Comparison of ENCODE assay signal across 19 cellular contexts in the genomic region with DNA sequence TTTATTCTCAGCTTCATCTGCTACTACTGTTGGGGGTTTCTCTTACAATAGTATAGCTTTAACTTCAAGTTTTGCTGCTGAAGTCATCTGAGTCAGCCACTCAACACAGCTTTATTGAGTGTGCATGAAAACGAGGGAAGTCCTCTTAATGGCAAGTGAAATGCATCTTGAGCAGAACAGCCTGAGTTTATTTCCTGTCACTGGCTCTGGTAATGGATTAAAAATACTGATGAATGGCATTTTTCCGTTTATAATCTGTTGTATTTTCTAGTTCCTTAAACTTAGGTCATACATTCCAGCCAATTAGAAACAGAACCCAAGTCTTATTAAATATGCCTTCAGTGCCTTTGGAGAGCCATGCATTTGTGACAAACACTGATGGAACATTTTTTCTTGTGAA.
DNase-seq lines count a peak whose midpoint lies in the region; ATAC-seq, FAIRE-seq and TF ChIP-seq lines count a peak whose summit lies in the region.
"Had no signal": no experiment of that assay in that cellular context is flagged by ENCODE, and none has a peak within 500 bp of the region (broad histone marks: within the 10 kb centered on the region; RNA-seq: fewer than 3 reads in every experiment).

No MANE protein-coding gene starts in this region.

- no peaks in the 10 kb centered on the region for H3K9me1 ChIP-seq in endothelial cell of umbilical vein (replicated peaks; ENCODE audit: control insufficient read depth, extremely low read depth, insufficient read depth, low read length)

- peaks cover 2% of the 10 kb centered on the region for H4K20me1 ChIP-seq in endothelial cell of umbilical vein (replicated peaks; ENCODE audit: control insufficient read depth, extremely low read depth, insufficient read depth, low read length)

- H2AFZ ChIP-seq in endothelial cell of umbilical vein (ENCODE audit: low read depth, low read length): no peak overlapping the region
- H2AFZ ChIP-seq: GM23338 had no signal

- no peak overlapping the region for H3K27ac ChIP-seq in endothelial cell of umbilical vein (ENCODE audit: insufficient read depth, low read depth, low read length)

- H3K9me3 ChIP-seq in endothelial cell of umbilical vein (replicated peaks; ENCODE audit: control insufficient read depth, insufficient read depth, low read length): no peaks in the 10 kb centered on the region

- H3K4me3 ChIP-seq in endothelial cell of umbilical vein (replicated peaks in 1 of 3; ENCODE audit: insufficient read depth in 1 of 3, low read depth in 1 of 3, low read length in 3 of 3): no peak overlapping the region
- H3K4me3 ChIP-seq: GM23338 had no signal

- intact Hi-C loops in endothelial cell of umbilical vein (cut with micrococcal nuclease): loop anchor here (10.0 kb wide), 1 partner anchor 332 kb away; no protein-coding TSS in a partner anchor

- TF ChIP-seq POLR2A in endothelial cell of umbilical vein (IDR thresholded peaks at IDR 0.05; ENCODE audit: low read depth, low read length): no peak

- no peak for FAIRE-seq in endothelial cell of umbilical vein (lab: Jason Lieb, UNC)
- FAIRE-seq: A204.1, GM12892 had no signal

- no TSS peak for BruUV-seq in endothelial cell of umbilical vein (replicated peaks; lab: Mats Ljungman, UMichigan)

- TF ChIP-seq CTCF in endothelial cell of umbilical vein (IDR thresholded peaks at IDR 0.05; ENCODE audit: extremely low read depth in 1 of 2, insufficient read depth in 1 of 2, low read depth in 1 of 2, low read length in 2 of 2): no peak

- H3K4me2 ChIP-seq in endothelial cell of umbilical vein (ENCODE audit: insufficient read depth, low read length): no peak overlapping the region
- H3K4me2 ChIP-seq: GM23338 had no signal

- dilution Hi-C loops in endothelial cell of umbilical vein (cut with MboI; ENCODE audit: extremely low pct_ligation_motif_present, low sequenced_read_pairs): no loop called here

- no peak overlapping the region for H3K9ac ChIP-seq in endothelial cell of umbilical vein (replicated peaks; ENCODE audit: extremely low read depth, insufficient read depth, low read length)

- CTCF ChIA-PET in endothelial cell of umbilical vein (lab: Charles Lee): no interaction called here

- DNase-seq in NCI-H748 (lab: John Stamatoyannopoulos, UW; ENCODE audit: unreplicated experiment) (peak; percentile 14), NCI-H748 treated with DMSO at 0.1 percent for 48 hours (lab: John Stamatoyannopoulos, UW) (no peak), DMS79 treated with DMSO at 0.1 percent for 48 hours (lab: John Stamatoyannopoulos, UW) (peak; percentile 86), NCI-H69 (lab: John Stamatoyannopoulos, UW) (peak; percentile 77), endothelial cell of umbilical vein (ENCODE audit: low read depth, low spot score) (peak; percentile 3), left lobe of liver (ENCODE audit: low spot score) (no peak), DMS 273 treated with DMSO at 0.1 percent for 48 hours (lab: John Stamatoyannopoulos, UW) (no peak), HK-2 (ENCODE audit: unreplicated experiment) (no peak)
- DNase-seq: IMR-90, MV-4-11, NCI-H1694 treated with DMSO at 0.1 percent for 48 hours, NCI-H226, NCI-H524 treated with DMSO at 0.1 percent for 48 hours, SIG-M5, T-helper 1 cell had no signal

- POLR2A ChIA-PET in endothelial cell of umbilical vein (lab: Charles Lee): no interaction called here

- H3K79me2 ChIP-seq in endothelial cell of umbilical vein (ENCODE audit: control insufficient read depth, insufficient read depth, low read length): no peaks in the 10 kb centered on the region

- H3K36me3 ChIP-seq in endothelial cell of umbilical vein (ENCODE audit: control insufficient read depth in 2 of 2, extremely low read depth in 1 of 2, insufficient read depth in 2 of 2, low read length in 2 of 2): peaks cover 7 to 16% of the 10 kb centered on the region in 2 experiments

- no peaks in the 10 kb centered on the region for H3K4me1 ChIP-seq in endothelial cell of umbilical vein (ENCODE audit: control insufficient read depth, extremely low read depth, insufficient read depth, low read length)

- no peaks in the 10 kb centered on the region for H3K27me3 ChIP-seq in endothelial cell of umbilical vein (ENCODE audit: control insufficient read depth in 2 of 2, insufficient read depth in 2 of 2, low read length in 2 of 2)

- no peak for ATAC-seq in left lobe of liver
- ATAC-seq: GM23338, Panc1 had no signal

TF ChIP-seq in endothelial cell of umbilical vein, 7 proteins besides CTCF, POLR2A, EP300 and RAD21:
- TF ChIP-seq FOS (IDR thresholded peaks at IDR 0.05; ENCODE audit: borderline replicate concordance, insufficient read depth, low read length): no peak
- no peak for TF ChIP-seq JUN (IDR thresholded peaks at IDR 0.05; ENCODE audit: borderline replicate concordance, insufficient read depth, insufficient read length, low read depth)
- TF ChIP-seq GATA2 (IDR thresholded peaks at IDR 0.05; ENCODE audit: insufficient read depth, insufficient read length, low read depth, low read length): no peak
- no peak for TF ChIP-seq POLR2AphosphoS5 (IDR thresholded peaks at IDR 0.05; ENCODE audit: insufficient read depth, low read depth, low read length)
- TF ChIP-seq EZH2 (IDR thresholded peaks at IDR 0.05; ENCODE audit: borderline replicate concordance, low read depth, low read length, severe bottlenecking): no peak
- TF ChIP-seq, protein P1, sequence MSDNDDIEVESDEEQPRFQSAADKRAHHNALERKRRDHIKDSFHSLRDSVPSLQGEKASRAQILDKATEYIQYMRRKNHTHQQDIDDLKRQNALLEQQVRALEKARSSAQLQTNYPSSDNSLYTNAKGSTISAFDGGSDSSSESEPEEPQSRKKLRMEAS (IDR thresholded peaks at IDR 0.05; ENCODE audit: insufficient read depth, insufficient read length): no peak
- no peak for TF ChIP-seq MYC (IDR thresholded peaks at IDR 0.05; ENCODE audit: low read depth, low read length)
TF ChIP-seq in endothelial cell of umbilical vein: peak in this region for 0.

Comparison
In these comparisons a context has a peak if more than half of its experiments do, and no peak if none do; other contexts are left out.
1. DNase-seq: peak in NCI-H748 (single experiment), DMS79 treated with DMSO at 0.1 percent for 48 hours (single experiment), NCI-H69 (single experiment) and endothelial cell of umbilical vein (single experiment); none in NCI-H748 treated with DMSO at 0.1 percent for 48 hours (single experiment), left lobe of liver (single experiment), DMS 273 treated with DMSO at 0.1 percent for 48 hours (single experiment) and HK-2 (single experiment).